ENCODE assay signal across 15 cellular contexts in genomic region chr10:93075369-93076221, GRCh38. TPM values are rescaled to one million over a fixed set of nuclear protein-coding genes. Genes with fewer than 3 reads are reported as not detected.
A peak's percentile ranks its signal among the peaks of the same experiment; 100 is the strongest.
DNase-seq lines count a peak whose midpoint lies in the region; ATAC-seq and TF ChIP-seq lines count a peak whose summit lies in the region.
"Had no signal": no experiment of that assay in that cellular context is flagged by ENCODE, and none has a peak within 500 bp of the region (broad histone marks: within the 10 kb centered on the region; RNA-seq: fewer than 3 reads in every experiment).

No MANE protein-coding gene starts in this region.

- peaks cover 39 to 58% of the 10 kb centered on the region in 2 donors for H3K27me3 Mint-ChIP-seq in natural killer cell treated with Interleukin-12 subunit alpha and Interleukin-12 subunit beta and Interleukin-15 and Interleukin-18, amount 100 ng/mL, for 72 hours
- H3K27me3 Mint-ChIP-seq in natural killer cell (ENCODE audit: low read depth in 2 of 2): peaks cover 35 to 61% of the 10 kb centered on the region in 2 donors
- H3K27me3 Mint-ChIP-seq in T-helper 2 cell treated with Interferon-gamma antibody and Interleukin-4, amounts not matched to agents 5 μg/mL and 100 μg/mL, for 36 hours (ENCODE audit: low read depth): peaks cover 76% of the 10 kb centered on the region
- peaks cover 69% of the 10 kb centered on the region for H3K27me3 Mint-ChIP-seq in activated CD4-positive, alpha-beta T cell treated with anti-CD3 and anti-CD28 coated beads, Interleukin-2, amount 10 ng/mL, durations not matched to agents 24 days and 14 days

- no peaks in the 10 kb centered on the region for H3K27me3 ChIP-seq in aorta (ENCODE audit: control insufficient read depth in 1 of 2, insufficient read depth in 2 of 2, low read length in 1 of 2)

- H3K27ac ChIP-seq in aorta (ENCODE audit: low read depth in 1 of 2, low read length in 2 of 2): no peak overlapping the region
- H3K27ac ChIP-seq: BLaER1, esophagus squamous epithelium, prostate gland, thoracic aorta had no signal

- peak; percentile 55 to 62 for ATAC-seq in natural killer cell treated with Interleukin-12 subunit alpha and Interleukin-12 subunit beta and Interleukin-15 and Interleukin-18, amount 100 ng/mL, for 72 hours
- no peak for ATAC-seq in natural killer cell
- ATAC-seq in aorta (ENCODE audit: low FRiP score): peak; percentile 21
- ATAC-seq in HG02970 (IDR thresholded peaks at IDR 0.05; ENCODE audit: low FRiP score, unreplicated experiment): no peak

- H3K36me3 ChIP-seq in aorta (ENCODE audit: control insufficient read depth in 1 of 2, insufficient read depth in 2 of 2, low read length in 1 of 2): no peaks in the 10 kb centered on the region
- H3K36me3 ChIP-seq: BLaER1, esophagus squamous epithelium, prostate gland, thoracic aorta had no signal

- TF ChIP-seq CTCF in natural killer cell (IDR thresholded peaks at IDR 0.05): no peak

- H3K36me3 Mint-ChIP-seq in natural killer cell treated with Interleukin-12 subunit alpha and Interleukin-12 subunit beta and Interleukin-15 and Interleukin-18, amount 100 ng/mL, for 72 hours: no peaks in the 10 kb centered on the region
- H3K36me3 Mint-ChIP-seq in natural killer cell: no peaks in the 10 kb centered on the region
- H3K36me3 Mint-ChIP-seq in T-helper 2 cell treated with Interferon-gamma antibody and Interleukin-4, amounts not matched to agents 5 μg/mL and 100 μg/mL, for 36 hours (ENCODE audit: low read depth): peaks cover 3% of the 10 kb centered on the region
- no peaks in the 10 kb centered on the region for H3K36me3 Mint-ChIP-seq in activated CD4-positive, alpha-beta T cell treated with anti-CD3 and anti-CD28 coated beads, Interleukin-2, amount 10 ng/mL, durations not matched to agents 24 days and 14 days (ENCODE audit: low read depth)

- no peaks in the 10 kb centered on the region for H3K9me3 Mint-ChIP-seq in natural killer cell treated with Interleukin-12 subunit alpha and Interleukin-12 subunit beta and Interleukin-15 and Interleukin-18, amount 100 ng/mL, for 72 hours
- no peaks in the 10 kb centered on the region for H3K9me3 Mint-ChIP-seq in natural killer cell
- no peaks in the 10 kb centered on the region for H3K9me3 Mint-ChIP-seq in T-helper 2 cell treated with Interferon-gamma antibody and Interleukin-4, amounts not matched to agents 5 μg/mL and 100 μg/mL, for 36 hours
- H3K9me3 Mint-ChIP-seq in activated CD4-positive, alpha-beta T cell treated with anti-CD3 and anti-CD28 coated beads, Interleukin-2, amount 10 ng/mL, durations not matched to agents 24 days and 14 days: no peaks in the 10 kb centered on the region

- H3K4me3 ChIP-seq in iPS-18c (ENCODE audit: insufficient read depth, low read depth, low read length) (peak overlapping the region; percentile 80), aorta (ENCODE audit: low read length in 2 of 2) (no peak overlapping the region)
- H3K4me3 ChIP-seq: prostate gland had no signal

- H3K4me3 Mint-ChIP-seq in natural killer cell treated with Interleukin-12 subunit alpha and Interleukin-12 subunit beta and Interleukin-15 and Interleukin-18, amount 100 ng/mL, for 72 hours: no peak overlapping the region
- H3K4me3 Mint-ChIP-seq in natural killer cell: no peak overlapping the region
- H3K4me3 Mint-ChIP-seq in T-helper 2 cell treated with Interferon-gamma antibody and Interleukin-4, amounts not matched to agents 5 μg/mL and 100 μg/mL, for 36 hours: peak overlapping the region; percentile 79
- H3K4me3 Mint-ChIP-seq in activated CD4-positive, alpha-beta T cell treated with anti-CD3 and anti-CD28 coated beads, Interleukin-2, amount 10 ng/mL, durations not matched to agents 24 days and 14 days: no peak overlapping the region

- 60 to 62% methylated on average over 25 of the region's 25 CpGs for WGBS in aorta, 2 donors

- peaks cover 3% of the 10 kb centered on the region for H3K9me3 ChIP-seq in iPS-18c (ENCODE audit: control insufficient read depth, insufficient read depth, low read length)
- no peaks in the 10 kb centered on the region for H3K9me3 ChIP-seq in aorta (ENCODE audit: control insufficient read depth, low read length)
- H3K9me3 ChIP-seq: esophagus squamous epithelium, prostate gland, thoracic aorta had no signal

- peaks cover 14 to 15% of the 10 kb centered on the region in 2 donors for H3K4me1 Mint-ChIP-seq in natural killer cell treated with Interleukin-12 subunit alpha and Interleukin-12 subunit beta and Interleukin-15 and Interleukin-18, amount 100 ng/mL, for 72 hours (ENCODE audit: low read depth in 2 of 2)
- peaks cover 9 to 12% of the 10 kb centered on the region in 2 donors for H3K4me1 Mint-ChIP-seq in natural killer cell
- H3K4me1 Mint-ChIP-seq in T-helper 2 cell treated with Interferon-gamma antibody and Interleukin-4, amounts not matched to agents 5 μg/mL and 100 μg/mL, for 36 hours (ENCODE audit: low read depth): peaks cover 19% of the 10 kb centered on the region
- H3K4me1 Mint-ChIP-seq in activated CD4-positive, alpha-beta T cell treated with anti-CD3 and anti-CD28 coated beads, Interleukin-2, amount 10 ng/mL, durations not matched to agents 24 days and 14 days: peaks cover 24% of the 10 kb centered on the region

- no peak overlapping the region for H3K27ac Mint-ChIP-seq in natural killer cell treated with Interleukin-12 subunit alpha and Interleukin-12 subunit beta and Interleukin-15 and Interleukin-18, amount 100 ng/mL, for 72 hours
- no peak overlapping the region for H3K27ac Mint-ChIP-seq in natural killer cell
- no peak overlapping the region for H3K27ac Mint-ChIP-seq in T-helper 2 cell treated with Interferon-gamma antibody and Interleukin-4, amounts not matched to agents 5 μg/mL and 100 μg/mL, for 36 hours
- no peak overlapping the region for H3K27ac Mint-ChIP-seq in activated CD4-positive, alpha-beta T cell treated with anti-CD3 and anti-CD28 coated beads, Interleukin-2, amount 10 ng/mL, durations not matched to agents 24 days and 14 days

- intact Hi-C loops in natural killer cell (cut with micrococcal nuclease) (no loop called here), aorta (cut with DNase I) (no loop called here)
- intact Hi-C loops in activated CD4-positive, alpha-beta T cell treated with anti-CD3 and anti-CD28 coated beads, Interleukin-2, amount 10 ng/mL, durations not matched to agents 24 days and 14 days (cut with micrococcal nuclease): loop anchor here (2.0 kb wide), 1 partner anchor 13 kb away; no protein-coding TSS in a partner anchor

- DNase-seq in natural killer cell treated with Interleukin-12 subunit alpha and Interleukin-12 subunit beta and Interleukin-15 and Interleukin-18, amount 100 ng/mL, for 72 hours (ENCODE audit: low spot score): no peak
- no peak for DNase-seq in natural killer cell
- DNase-seq in T-helper 2 cell treated with Interferon-gamma antibody and Interleukin-4, amounts not matched to agents 5 μg/mL and 100 μg/mL, for 36 hours (ENCODE audit: low spot score): no peak
- no peak for DNase-seq in aorta
- DNase-seq in NCI-H748 (lab: John Stamatoyannopoulos, UW; ENCODE audit: unreplicated experiment): no peak
- no peak for DNase-seq in activated CD4-positive, alpha-beta T cell treated with anti-CD3 and anti-CD28 coated beads, Interleukin-2, amount 10 ng/mL, durations not matched to agents 24 days and 14 days
- DNase-seq: esophagus squamous epithelium, NCI-H1092 treated with DMSO at 0.1 percent for 48 hours, NCI-H774 had no signal

- no peaks in the 10 kb centered on the region for H3K4me1 ChIP-seq in aorta (ENCODE audit: control insufficient read depth in 1 of 2, insufficient read depth in 2 of 2, low read length in 2 of 2)

RNA-seq across cellular contexts. Expression of gene CYP26A1, which starts 1.9 kb away (rescaled TPM):
- total RNA-seq in natural killer cell treated with Interleukin-12 subunit alpha and Interleukin-12 subunit beta and Interleukin-15 and Interleukin-18, amount 100 ng/mL, for 72 hours: not detected
- total RNA-seq in natural killer cell (not detected), aorta (not detected)
- polyA plus RNA-seq in aorta: not detected
- not detected in 2 replicates for total RNA-seq in activated CD4-positive, alpha-beta T cell treated with anti-CD3 and anti-CD28 coated beads, Interleukin-2, amount 10 ng/mL, durations not matched to agents 24 days and 14 days
- total RNA-seq: esophagus squamous epithelium, kidney epithelial cell, prostate gland, thoracic aorta had no signal

RNA-seq across cellular contexts. Expression of gene CYP26C1, which starts 15.0 kb away (rescaled TPM):
- under 1 TPM in 1 of 2 donors, not detected in 1; 0.07 TPM for total RNA-seq in natural killer cell treated with Interleukin-12 subunit alpha and Interleukin-12 subunit beta and Interleukin-15 and Interleukin-18, amount 100 ng/mL, for 72 hours
- total RNA-seq in natural killer cell (under 1 TPM in 1 of 3 donors, not detected in 2; 0.09 TPM), aorta (under 1 TPM; 0.21 to 0.23 TPM)
- polyA plus RNA-seq in aorta: not detected
- total RNA-seq in activated CD4-positive, alpha-beta T cell treated with anti-CD3 and anti-CD28 coated beads, Interleukin-2, amount 10 ng/mL, durations not matched to agents 24 days and 14 days: 0.07 and 0.12 TPM in 2 replicates

Comparison
In these comparisons a context has a peak if more than half of its experiments do, and no peak if none do; other contexts are left out.
1. ATAC-seq: peak in natural killer cell treated with Interleukin-12 subunit alpha and Interleukin-12 subunit beta and Interleukin-15 and Interleukin-18, amount 100 ng/mL, for 72 hours (2 of 2) and aorta (single experiment); none in natural killer cell (0 of 3) and HG02970 (single experiment).